Comparison of ENCODE assay signal across 2 cellular contexts in the genomic region with DNA sequence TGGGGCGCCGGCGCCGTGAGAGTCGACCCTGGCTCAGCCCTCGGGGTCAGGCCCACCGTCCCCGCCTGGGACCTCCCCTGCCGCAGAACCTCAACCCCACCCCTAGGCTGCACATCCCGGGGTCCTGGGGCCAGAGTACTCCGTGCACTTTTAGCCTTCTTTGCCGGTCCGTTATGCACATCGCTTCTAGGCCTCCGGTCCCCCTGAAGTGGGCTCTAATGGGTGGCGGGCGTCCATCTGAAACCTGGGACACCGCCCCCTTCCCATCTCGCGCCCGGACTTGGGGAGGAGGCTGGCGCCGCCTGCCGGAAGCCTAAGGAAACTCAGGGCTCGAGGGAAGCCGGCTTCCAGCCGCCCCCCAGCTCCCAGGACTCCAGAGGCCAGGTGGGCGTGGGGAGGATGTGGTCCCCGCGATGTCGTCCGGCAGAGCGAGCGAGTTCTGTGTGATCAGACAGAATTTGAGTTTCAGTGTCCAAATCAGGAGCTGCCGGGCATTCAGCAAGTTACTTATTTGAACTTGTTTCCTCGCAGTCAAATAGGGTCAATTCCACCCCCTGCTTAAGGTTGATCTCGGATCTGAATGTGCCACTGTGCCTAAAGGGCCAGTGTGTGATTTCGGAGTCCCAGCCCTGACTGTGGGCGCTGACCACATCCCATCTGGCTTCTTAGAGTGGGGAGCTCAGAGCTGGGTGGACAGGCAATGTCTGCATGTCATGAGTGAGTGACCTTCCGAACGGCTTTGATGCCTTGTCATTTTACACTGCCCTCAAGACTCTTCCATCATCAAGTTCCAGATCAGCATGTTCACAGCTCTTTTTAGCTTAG.
TF ChIP-seq lines count a peak whose summit lies in the region.

No MANE protein-coding gene starts in this region.

TF ChIP-seq in HEK293, 187 proteins besides CTCF, POLR2A, EP300 and RAD21 (continued from another document and continues in another):
- TF ChIP-seq ZFP37 (tag by site-specific recombination; IDR thresholded peaks at IDR 0.05) (no peak), ZNF2 (tag by site-specific recombination; IDR thresholded peaks at IDR 0.05) (peak; percentile 49; the same call in 1 of the 2 replicates), ZBTB7A (tag by site-specific recombination; IDR thresholded peaks at IDR 0.05; ENCODE audit: low read depth) (peak; percentile 86), ZNF10 (tag by site-specific recombination; IDR thresholded peaks at IDR 0.05) (no peak), WT1 (tag by site-specific recombination; IDR thresholded peaks at IDR 0.05) (no peak), SALL2 (tag by site-specific recombination; IDR thresholded peaks at IDR 0.05; ENCODE audit: borderline replicate concordance) (no peak), ZNF776 (tag by site-specific recombination; IDR thresholded peaks at IDR 0.05; ENCODE audit: borderline replicate concordance) (no peak)
- TF ChIP-seq, protein P1, sequence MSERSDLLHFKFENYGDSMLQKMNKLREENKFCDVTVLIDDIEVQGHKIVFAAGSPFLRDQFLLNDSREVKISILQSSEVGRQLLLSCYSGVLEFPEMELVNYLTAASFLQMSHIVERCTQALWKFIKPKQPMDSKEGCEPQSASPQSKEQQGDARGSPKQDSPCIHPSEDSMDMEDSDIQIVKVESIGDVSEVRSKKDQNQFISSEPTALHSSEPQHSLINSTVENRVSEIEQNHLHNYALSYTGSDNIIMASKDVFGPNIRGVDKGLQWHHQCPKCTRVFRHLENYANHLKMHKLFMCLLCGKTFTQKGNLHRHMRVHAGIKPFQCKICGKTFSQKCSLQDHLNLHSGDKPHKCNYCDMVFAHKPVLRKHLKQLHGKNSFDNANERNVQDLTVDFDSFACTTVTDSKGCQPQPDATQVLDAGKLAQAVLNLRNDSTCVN (tag by site-specific recombination; optimal IDR thresholded peaks at IDR 0.05) = peak; percentile 72
- TF ChIP-seq, protein P2, sequence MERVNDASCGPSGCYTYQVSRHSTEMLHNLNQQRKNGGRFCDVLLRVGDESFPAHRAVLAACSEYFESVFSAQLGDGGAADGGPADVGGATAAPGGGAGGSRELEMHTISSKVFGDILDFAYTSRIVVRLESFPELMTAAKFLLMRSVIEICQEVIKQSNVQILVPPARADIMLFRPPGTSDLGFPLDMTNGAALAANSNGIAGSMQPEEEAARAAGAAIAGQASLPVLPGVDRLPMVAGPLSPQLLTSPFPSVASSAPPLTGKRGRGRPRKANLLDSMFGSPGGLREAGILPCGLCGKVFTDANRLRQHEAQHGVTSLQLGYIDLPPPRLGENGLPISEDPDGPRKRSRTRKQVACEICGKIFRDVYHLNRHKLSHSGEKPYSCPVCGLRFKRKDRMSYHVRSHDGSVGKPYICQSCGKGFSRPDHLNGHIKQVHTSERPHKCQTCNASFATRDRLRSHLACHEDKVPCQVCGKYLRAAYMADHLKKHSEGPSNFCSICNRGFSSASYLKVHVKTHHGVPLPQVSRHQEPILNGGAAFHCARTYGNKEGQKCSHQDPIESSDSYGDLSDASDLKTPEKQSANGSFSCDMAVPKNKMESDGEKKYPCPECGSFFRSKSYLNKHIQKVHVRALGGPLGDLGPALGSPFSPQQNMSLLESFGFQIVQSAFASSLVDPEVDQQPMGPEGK (tag by site-specific recombination; IDR thresholded peaks at IDR 0.05) = peak; percentile 86
- TF ChIP-seq, protein P3, sequence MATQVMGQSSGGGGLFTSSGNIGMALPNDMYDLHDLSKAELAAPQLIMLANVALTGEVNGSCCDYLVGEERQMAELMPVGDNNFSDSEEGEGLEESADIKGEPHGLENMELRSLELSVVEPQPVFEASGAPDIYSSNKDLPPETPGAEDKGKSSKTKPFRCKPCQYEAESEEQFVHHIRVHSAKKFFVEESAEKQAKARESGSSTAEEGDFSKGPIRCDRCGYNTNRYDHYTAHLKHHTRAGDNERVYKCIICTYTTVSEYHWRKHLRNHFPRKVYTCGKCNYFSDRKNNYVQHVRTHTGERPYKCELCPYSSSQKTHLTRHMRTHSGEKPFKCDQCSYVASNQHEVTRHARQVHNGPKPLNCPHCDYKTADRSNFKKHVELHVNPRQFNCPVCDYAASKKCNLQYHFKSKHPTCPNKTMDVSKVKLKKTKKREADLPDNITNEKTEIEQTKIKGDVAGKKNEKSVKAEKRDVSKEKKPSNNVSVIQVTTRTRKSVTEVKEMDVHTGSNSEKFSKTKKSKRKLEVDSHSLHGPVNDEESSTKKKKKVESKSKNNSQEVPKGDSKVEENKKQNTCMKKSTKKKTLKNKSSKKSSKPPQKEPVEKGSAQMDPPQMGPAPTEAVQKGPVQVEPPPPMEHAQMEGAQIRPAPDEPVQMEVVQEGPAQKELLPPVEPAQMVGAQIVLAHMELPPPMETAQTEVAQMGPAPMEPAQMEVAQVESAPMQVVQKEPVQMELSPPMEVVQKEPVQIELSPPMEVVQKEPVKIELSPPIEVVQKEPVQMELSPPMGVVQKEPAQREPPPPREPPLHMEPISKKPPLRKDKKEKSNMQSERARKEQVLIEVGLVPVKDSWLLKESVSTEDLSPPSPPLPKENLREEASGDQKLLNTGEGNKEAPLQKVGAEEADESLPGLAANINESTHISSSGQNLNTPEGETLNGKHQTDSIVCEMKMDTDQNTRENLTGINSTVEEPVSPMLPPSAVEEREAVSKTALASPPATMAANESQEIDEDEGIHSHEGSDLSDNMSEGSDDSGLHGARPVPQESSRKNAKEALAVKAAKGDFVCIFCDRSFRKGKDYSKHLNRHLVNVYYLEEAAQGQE (tag by site-specific recombination; IDR thresholded peaks at IDR 0.05) = no peak
- TF ChIP-seq, protein P4, sequence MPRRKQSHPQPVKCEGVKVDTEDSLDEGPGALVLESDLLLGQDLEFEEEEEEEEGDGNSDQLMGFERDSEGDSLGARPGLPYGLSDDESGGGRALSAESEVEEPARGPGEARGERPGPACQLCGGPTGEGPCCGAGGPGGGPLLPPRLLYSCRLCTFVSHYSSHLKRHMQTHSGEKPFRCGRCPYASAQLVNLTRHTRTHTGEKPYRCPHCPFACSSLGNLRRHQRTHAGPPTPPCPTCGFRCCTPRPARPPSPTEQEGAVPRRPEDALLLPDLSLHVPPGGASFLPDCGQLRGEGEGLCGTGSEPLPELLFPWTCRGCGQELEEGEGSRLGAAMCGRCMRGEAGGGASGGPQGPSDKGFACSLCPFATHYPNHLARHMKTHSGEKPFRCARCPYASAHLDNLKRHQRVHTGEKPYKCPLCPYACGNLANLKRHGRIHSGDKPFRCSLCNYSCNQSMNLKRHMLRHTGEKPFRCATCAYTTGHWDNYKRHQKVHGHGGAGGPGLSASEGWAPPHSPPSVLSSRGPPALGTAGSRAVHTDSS (tag by site-specific recombination; IDR thresholded peaks at IDR 0.05) = no peak
- TF ChIP-seq, protein P5, sequence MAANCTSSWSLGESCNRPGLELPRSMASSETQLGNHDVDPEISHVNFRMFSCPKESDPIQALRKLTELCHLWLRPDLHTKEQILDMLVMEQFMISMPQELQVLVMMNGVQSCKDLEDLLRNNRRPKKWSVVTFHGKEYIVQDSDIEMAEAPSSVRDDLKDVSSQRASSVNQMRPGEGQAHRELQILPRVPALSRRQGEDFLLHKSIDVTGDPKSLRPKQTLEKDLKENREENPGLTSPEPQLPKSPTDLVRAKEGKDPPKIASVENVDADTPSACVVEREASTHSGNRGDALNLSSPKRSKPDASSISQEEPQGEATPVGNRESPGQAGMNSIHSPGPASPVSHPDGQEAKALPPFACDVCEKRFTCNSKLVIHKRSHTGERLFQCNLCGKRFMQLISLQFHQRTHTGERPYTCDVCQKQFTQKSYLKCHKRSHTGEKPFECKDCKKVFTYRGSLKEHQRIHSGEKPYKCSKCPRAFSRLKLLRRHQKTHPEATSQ (tag by site-specific recombination; IDR thresholded peaks at IDR 0.05) = no peak

TF ChIP-seq in HepG2, 621 proteins besides CTCF, POLR2A, EP300 and RAD21 (continued from another document and continues in another):
- TF ChIP-seq, protein P6, sequence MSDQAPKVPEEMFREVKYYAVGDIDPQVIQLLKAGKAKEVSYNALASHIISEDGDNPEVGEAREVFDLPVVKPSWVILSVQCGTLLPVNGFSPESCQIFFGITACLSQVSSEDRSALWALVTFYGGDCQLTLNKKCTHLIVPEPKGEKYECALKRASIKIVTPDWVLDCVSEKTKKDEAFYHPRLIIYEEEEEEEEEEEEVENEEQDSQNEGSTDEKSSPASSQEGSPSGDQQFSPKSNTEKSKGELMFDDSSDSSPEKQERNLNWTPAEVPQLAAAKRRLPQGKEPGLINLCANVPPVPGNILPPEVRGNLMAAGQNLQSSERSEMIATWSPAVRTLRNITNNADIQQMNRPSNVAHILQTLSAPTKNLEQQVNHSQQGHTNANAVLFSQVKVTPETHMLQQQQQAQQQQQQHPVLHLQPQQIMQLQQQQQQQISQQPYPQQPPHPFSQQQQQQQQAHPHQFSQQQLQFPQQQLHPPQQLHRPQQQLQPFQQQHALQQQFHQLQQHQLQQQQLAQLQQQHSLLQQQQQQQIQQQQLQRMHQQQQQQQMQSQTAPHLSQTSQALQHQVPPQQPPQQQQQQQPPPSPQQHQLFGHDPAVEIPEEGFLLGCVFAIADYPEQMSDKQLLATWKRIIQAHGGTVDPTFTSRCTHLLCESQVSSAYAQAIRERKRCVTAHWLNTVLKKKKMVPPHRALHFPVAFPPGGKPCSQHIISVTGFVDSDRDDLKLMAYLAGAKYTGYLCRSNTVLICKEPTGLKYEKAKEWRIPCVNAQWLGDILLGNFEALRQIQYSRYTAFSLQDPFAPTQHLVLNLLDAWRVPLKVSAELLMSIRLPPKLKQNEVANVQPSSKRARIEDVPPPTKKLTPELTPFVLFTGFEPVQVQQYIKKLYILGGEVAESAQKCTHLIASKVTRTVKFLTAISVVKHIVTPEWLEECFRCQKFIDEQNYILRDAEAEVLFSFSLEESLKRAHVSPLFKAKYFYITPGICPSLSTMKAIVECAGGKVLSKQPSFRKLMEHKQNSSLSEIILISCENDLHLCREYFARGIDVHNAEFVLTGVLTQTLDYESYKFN (CRISPR knock-in tag; conservative IDR thresholded peaks at IDR 0.05) = no peak
- TF ChIP-seq, protein P7, sequence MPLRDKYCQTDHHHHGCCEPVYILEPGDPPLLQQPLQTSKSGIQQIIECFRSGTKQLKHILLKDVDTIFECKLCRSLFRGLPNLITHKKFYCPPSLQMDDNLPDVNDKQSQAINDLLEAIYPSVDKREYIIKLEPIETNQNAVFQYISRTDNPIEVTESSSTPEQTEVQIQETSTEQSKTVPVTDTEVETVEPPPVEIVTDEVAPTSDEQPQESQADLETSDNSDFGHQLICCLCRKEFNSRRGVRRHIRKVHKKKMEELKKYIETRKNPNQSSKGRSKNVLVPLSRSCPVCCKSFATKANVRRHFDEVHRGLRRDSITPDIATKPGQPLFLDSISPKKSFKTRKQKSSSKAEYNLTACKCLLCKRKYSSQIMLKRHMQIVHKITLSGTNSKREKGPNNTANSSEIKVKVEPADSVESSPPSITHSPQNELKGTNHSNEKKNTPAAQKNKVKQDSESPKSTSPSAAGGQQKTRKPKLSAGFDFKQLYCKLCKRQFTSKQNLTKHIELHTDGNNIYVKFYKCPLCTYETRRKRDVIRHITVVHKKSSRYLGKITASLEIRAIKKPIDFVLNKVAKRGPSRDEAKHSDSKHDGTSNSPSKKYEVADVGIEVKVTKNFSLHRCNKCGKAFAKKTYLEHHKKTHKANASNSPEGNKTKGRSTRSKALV (CRISPR knock-in tag; IDR thresholded peaks at IDR 0.05) = no peak
- no peak for TF ChIP-seq SRF (IDR thresholded peaks at IDR 0.05; ENCODE audit: low read depth, low read length)
- no peak for TF ChIP-seq ZKSCAN1 (IDR thresholded peaks at IDR 0.05; ENCODE audit: low read length)
- 0 out of 2 replicates have a peak, but pooled peaks have one; percentile 63 for TF ChIP-seq ZNF607 (CRISPR knock-in tag; IDR thresholded peaks at IDR 0.05; ENCODE audit: borderline replicate concordance)
- TF ChIP-seq ZFP90 (CRISPR knock-in tag; IDR thresholded peaks at IDR 0.05; ENCODE audit: borderline replicate concordance) = no peak
- TF ChIP-seq SRSF1 (optimal IDR thresholded peaks at IDR 0.05; ENCODE audit: low read depth, low read length) = peak; percentile 67
- TF ChIP-seq, protein P8, sequence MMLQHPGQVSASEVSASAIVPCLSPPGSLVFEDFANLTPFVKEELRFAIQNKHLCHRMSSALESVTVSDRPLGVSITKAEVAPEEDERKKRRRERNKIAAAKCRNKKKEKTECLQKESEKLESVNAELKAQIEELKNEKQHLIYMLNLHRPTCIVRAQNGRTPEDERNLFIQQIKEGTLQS (CRISPR knock-in tag; IDR thresholded peaks at IDR 0.05) = no peak
- TF ChIP-seq ZBTB7A (CRISPR knock-in tag; IDR thresholded peaks at IDR 0.05) = 0 out of 2 replicates have a peak, but pooled peaks have one; percentile 39
- no peak for TF ChIP-seq TBP (CRISPR knock-in tag; IDR thresholded peaks at IDR 0.05)
- TF ChIP-seq, protein P9, sequence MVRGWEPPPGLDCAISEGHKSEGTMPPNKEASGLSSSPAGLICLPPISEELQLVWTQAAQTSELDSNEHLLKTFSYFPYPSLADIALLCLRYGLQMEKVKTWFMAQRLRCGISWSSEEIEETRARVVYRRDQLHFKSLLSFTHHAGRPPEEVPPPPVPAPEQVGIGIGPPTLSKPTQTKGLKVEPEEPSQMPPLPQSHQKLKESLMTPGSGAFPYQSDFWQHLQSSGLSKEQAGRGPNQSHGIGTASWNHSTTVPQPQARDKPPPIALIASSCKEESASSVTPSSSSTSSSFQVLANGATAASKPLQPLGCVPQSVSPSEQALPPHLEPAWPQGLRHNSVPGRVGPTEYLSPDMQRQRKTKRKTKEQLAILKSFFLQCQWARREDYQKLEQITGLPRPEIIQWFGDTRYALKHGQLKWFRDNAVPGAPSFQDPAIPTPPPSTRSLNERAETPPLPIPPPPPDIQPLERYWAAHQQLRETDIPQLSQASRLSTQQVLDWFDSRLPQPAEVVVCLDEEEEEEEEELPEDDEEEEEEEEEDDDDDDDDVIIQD (CRISPR knock-in tag; IDR thresholded peaks at IDR 0.05; ENCODE audit: low read depth) = no peak
- TF ChIP-seq, protein P10, sequence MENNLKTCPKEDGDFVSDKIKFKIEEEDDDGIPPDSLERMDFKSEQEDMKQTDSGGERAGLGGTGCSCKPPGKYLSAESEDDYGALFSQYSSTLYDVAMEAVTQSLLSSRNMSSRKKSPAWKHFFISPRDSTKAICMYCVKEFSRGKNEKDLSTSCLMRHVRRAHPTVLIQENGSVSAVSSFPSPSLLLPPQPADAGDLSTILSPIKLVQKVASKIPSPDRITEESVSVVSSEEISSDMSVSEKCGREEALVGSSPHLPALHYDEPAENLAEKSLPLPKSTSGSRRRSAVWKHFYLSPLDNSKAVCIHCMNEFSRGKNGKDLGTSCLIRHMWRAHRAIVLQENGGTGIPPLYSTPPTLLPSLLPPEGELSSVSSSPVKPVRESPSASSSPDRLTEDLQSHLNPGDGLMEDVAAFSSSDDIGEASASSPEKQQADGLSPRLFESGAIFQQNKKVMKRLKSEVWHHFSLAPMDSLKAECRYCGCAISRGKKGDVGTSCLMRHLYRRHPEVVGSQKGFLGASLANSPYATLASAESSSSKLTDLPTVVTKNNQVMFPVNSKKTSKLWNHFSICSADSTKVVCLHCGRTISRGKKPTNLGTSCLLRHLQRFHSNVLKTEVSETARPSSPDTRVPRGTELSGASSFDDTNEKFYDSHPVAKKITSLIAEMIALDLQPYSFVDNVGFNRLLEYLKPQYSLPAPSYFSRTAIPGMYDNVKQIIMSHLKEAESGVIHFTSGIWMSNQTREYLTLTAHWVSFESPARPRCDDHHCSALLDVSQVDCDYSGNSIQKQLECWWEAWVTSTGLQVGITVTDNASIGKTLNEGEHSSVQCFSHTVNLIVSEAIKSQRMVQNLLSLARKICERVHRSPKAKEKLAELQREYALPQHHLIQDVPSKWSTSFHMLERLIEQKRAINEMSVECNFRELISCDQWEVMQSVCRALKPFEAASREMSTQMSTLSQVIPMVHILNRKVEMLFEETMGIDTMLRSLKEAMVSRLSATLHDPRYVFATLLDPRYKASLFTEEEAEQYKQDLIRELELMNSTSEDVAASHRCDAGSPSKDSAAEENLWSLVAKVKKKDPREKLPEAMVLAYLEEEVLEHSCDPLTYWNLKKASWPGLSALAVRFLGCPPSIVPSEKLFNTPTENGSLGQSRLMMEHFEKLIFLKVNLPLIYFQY (CRISPR knock-in tag; IDR thresholded peaks at IDR 0.05; ENCODE audit: borderline replicate concordance) = no peak
